16 cellular contexts compared by ENCODE assay signal in genomic region chr16:57054338-57054737, GRCh38. TPM values are rescaled to one million over a fixed set of nuclear protein-coding genes. Genes with fewer than 3 reads are reported as not detected.
A peak's percentile ranks its signal among the peaks of the same experiment; 100 is the strongest.
DNase-seq lines count a peak whose midpoint lies in the region; ATAC-seq, FAIRE-seq and TF ChIP-seq lines count a peak whose summit lies in the region.
"Had no signal": no experiment of that assay in that cellular context is flagged by ENCODE, and none has a peak within 500 bp of the region (broad histone marks: within the 10 kb centered on the region; RNA-seq: fewer than 3 reads in every experiment).

No MANE protein-coding gene starts in this region.

- no peak overlapping the region for H3K4me3 Mint-ChIP-seq in activated T-cell treated with anti-CD3 and anti-CD28 coated beads, Interleukin-2, amount 50 U/mL, for 24 hours
- H3K4me3 Mint-ChIP-seq in activated T-cell treated with anti-CD3 and anti-CD28 coated beads, Interleukin-2, amount 50 U/mL, for 4 hours, result no peak overlapping the region
- H3K4me3 Mint-ChIP-seq in activated T-helper 17 cell treated with anti-CD3 and anti-CD28 coated beads, Interleukin-2, amount 50 U/mL, for 72 hours, result no peak overlapping the region
- no peak overlapping the region for H3K4me3 Mint-ChIP-seq in activated T-helper 1 cell treated with anti-CD3 and anti-CD28 coated beads, Interleukin-12 subunit alpha, Interleukin-12 subunit beta, Interleukin-2, Interleukin-4 antibody, amounts not matched to agents 30 ng/mL and 10 ng/mL and 1 ng/mL, durations not matched to agents 14 hours and 24 hours and 36 hours

- H3K36me3 Mint-ChIP-seq in activated T-cell treated with anti-CD3 and anti-CD28 coated beads, Interleukin-2, amount 50 U/mL, for 24 hours (ENCODE audit: low read depth), result peaks cover 97% of the 10 kb centered on the region
- H3K36me3 Mint-ChIP-seq in activated T-cell treated with anti-CD3 and anti-CD28 coated beads, Interleukin-2, amount 50 U/mL, for 4 hours (ENCODE audit: insufficient read depth), result peaks cover 28% of the 10 kb centered on the region
- peaks cover 98% of the 10 kb centered on the region for H3K36me3 Mint-ChIP-seq in activated T-helper 17 cell treated with anti-CD3 and anti-CD28 coated beads, Interleukin-2, amount 50 U/mL, for 72 hours (ENCODE audit: low read depth)
- peaks cover 46% of the 10 kb centered on the region for H3K36me3 Mint-ChIP-seq in activated T-helper 1 cell treated with anti-CD3 and anti-CD28 coated beads, Interleukin-12 subunit alpha, Interleukin-12 subunit beta, Interleukin-2, Interleukin-4 antibody, amounts not matched to agents 30 ng/mL and 10 ng/mL and 1 ng/mL, durations not matched to agents 14 hours and 24 hours and 36 hours (ENCODE audit: low read depth)

- no peak overlapping the region for H4K12ac ChIP-seq in trophoblast cell (ENCODE audit: low read depth, low read length)

- H3K9ac ChIP-seq in trophoblast cell (ENCODE audit: low read length), result no peak overlapping the region
- H3K9ac ChIP-seq: GM23248 had no signal

- H4K8ac ChIP-seq in trophoblast cell (ENCODE audit: low read depth, low read length), result no peak overlapping the region

- H2BK5ac ChIP-seq in trophoblast cell (ENCODE audit: low read depth, low read length, poor library complexity), result no peak overlapping the region

- H2AFZ ChIP-seq in trophoblast cell (ENCODE audit: insufficient read depth, low read length, poor library complexity), result no peak overlapping the region
- H2AFZ ChIP-seq: GM23248 had no signal

- no peak for TF ChIP-seq POLR2A in GM12891 (IDR thresholded peaks at IDR 0.05; ENCODE audit: low read depth, low read length)

- no peaks in the 10 kb centered on the region for H3K36me3 ChIP-seq in trophoblast cell (ENCODE audit: control insufficient read depth in 1 of 2, insufficient read depth in 2 of 2, low read length in 2 of 2)

- FAIRE-seq in GM12891 (lab: Jason Lieb, UNC), result no peak
- FAIRE-seq: A549, RCC 7860 had no signal

- no peak overlapping the region for H3K4me3 ChIP-seq in trophoblast cell (ENCODE audit: low read depth, low read length)
- H3K4me3 ChIP-seq: A549, GM23248 had no signal

- DNase-seq in activated T-cell treated with anti-CD3 and anti-CD28 coated beads, Interleukin-2, amount 50 U/mL, for 24 hours, result no peak
- no peak for DNase-seq in activated T-cell treated with anti-CD3 and anti-CD28 coated beads, Interleukin-2, amount 50 U/mL, for 4 hours
- DNase-seq in GM12891 (ENCODE audit: insufficient read length, low spot score) (no peak), trophoblast cell (peak; percentile 22 to 81), germinal center (ENCODE audit: low spot score) (no peak), NOMO-1 (lab: John Stamatoyannopoulos, UW; ENCODE audit: unreplicated experiment in 2 of 2) (no peak)
- DNase-seq in activated T-helper 1 cell treated with anti-CD3 and anti-CD28 coated beads, Interleukin-12 subunit alpha, Interleukin-12 subunit beta, Interleukin-2, Interleukin-4 antibody, amounts not matched to agents 30 ng/mL and 10 ng/mL and 1 ng/mL, durations not matched to agents 14 hours and 24 hours and 36 hours (ENCODE audit: low spot score), result no peak
- DNase-seq: AML-193, GM23248, NCI-H1092, NCI-H187, NCI-H774, SHP77 had no signal

- no peak overlapping the region for H4K91ac ChIP-seq in trophoblast cell (ENCODE audit: low read depth, low read length)

- no peaks in the 10 kb centered on the region for H3K27me3 Mint-ChIP-seq in activated T-cell treated with anti-CD3 and anti-CD28 coated beads, Interleukin-2, amount 50 U/mL, for 24 hours
- H3K27me3 Mint-ChIP-seq in activated T-cell treated with anti-CD3 and anti-CD28 coated beads, Interleukin-2, amount 50 U/mL, for 4 hours (ENCODE audit: low read depth), result no peaks in the 10 kb centered on the region
- H3K27me3 Mint-ChIP-seq in activated T-helper 17 cell treated with anti-CD3 and anti-CD28 coated beads, Interleukin-2, amount 50 U/mL, for 72 hours, result no peaks in the 10 kb centered on the region
- no peaks in the 10 kb centered on the region for H3K27me3 Mint-ChIP-seq in activated T-helper 1 cell treated with anti-CD3 and anti-CD28 coated beads, Interleukin-12 subunit alpha, Interleukin-12 subunit beta, Interleukin-2, Interleukin-4 antibody, amounts not matched to agents 30 ng/mL and 10 ng/mL and 1 ng/mL, durations not matched to agents 14 hours and 24 hours and 36 hours (ENCODE audit: insufficient read depth)

- H2BK12ac ChIP-seq in trophoblast cell (ENCODE audit: low read length), result no peak overlapping the region

- no CpG with 5 or more reads among the region's 5 CpGs for WGBS in trophoblast cell (ENCODE audit: extremely low coverage, insufficient coverage, insufficient read length)

- H3K79me2 ChIP-seq in trophoblast cell (ENCODE audit: control insufficient read depth, insufficient read depth, low read length, poor library complexity), result no peaks in the 10 kb centered on the region

- H3K14ac ChIP-seq in trophoblast cell (ENCODE audit: low read length), result no peak overlapping the region

- no peaks in the 10 kb centered on the region for H3K79me1 ChIP-seq in trophoblast cell (ENCODE audit: low read length)

- H3K4me2 ChIP-seq in trophoblast cell (ENCODE audit: low read length), result no peak overlapping the region
- H3K4me2 ChIP-seq: A549 had no signal

- peak overlapping the region; percentile 91 for H3K27ac Mint-ChIP-seq in activated T-cell treated with anti-CD3 and anti-CD28 coated beads, Interleukin-2, amount 50 U/mL, for 24 hours
- H3K27ac Mint-ChIP-seq in activated T-helper 17 cell treated with anti-CD3 and anti-CD28 coated beads, Interleukin-2, amount 50 U/mL, for 72 hours, result peak overlapping the region; percentile 91
- H3K27ac Mint-ChIP-seq in activated T-helper 1 cell treated with anti-CD3 and anti-CD28 coated beads, Interleukin-12 subunit alpha, Interleukin-12 subunit beta, Interleukin-2, Interleukin-4 antibody, amounts not matched to agents 30 ng/mL and 10 ng/mL and 1 ng/mL, durations not matched to agents 14 hours and 24 hours and 36 hours, result no peak overlapping the region

- no peaks in the 10 kb centered on the region for H3K9me3 Mint-ChIP-seq in activated T-cell treated with anti-CD3 and anti-CD28 coated beads, Interleukin-2, amount 50 U/mL, for 24 hours
- no peaks in the 10 kb centered on the region for H3K9me3 Mint-ChIP-seq in activated T-cell treated with anti-CD3 and anti-CD28 coated beads, Interleukin-2, amount 50 U/mL, for 4 hours
- H3K9me3 Mint-ChIP-seq in activated T-helper 17 cell treated with anti-CD3 and anti-CD28 coated beads, Interleukin-2, amount 50 U/mL, for 72 hours, result no peaks in the 10 kb centered on the region
- H3K9me3 Mint-ChIP-seq in activated T-helper 1 cell treated with anti-CD3 and anti-CD28 coated beads, Interleukin-12 subunit alpha, Interleukin-12 subunit beta, Interleukin-2, Interleukin-4 antibody, amounts not matched to agents 30 ng/mL and 10 ng/mL and 1 ng/mL, durations not matched to agents 14 hours and 24 hours and 36 hours, result no peaks in the 10 kb centered on the region

- H3K4me1 ChIP-seq in trophoblast cell (ENCODE audit: control insufficient read depth in 1 of 2, insufficient read depth in 2 of 2, low read length in 2 of 2), result no peaks in the 10 kb centered on the region
- H3K4me1 ChIP-seq: A549 had no signal

- no peak overlapping the region for H2BK120ac ChIP-seq in trophoblast cell (ENCODE audit: insufficient read depth, low read length, poor library complexity)

- no peak overlapping the region for H3K27ac ChIP-seq in trophoblast cell (ENCODE audit: low read depth, low read length)
- H3K27ac ChIP-seq: A549, GM23248 had no signal

- no peaks in the 10 kb centered on the region for H3K27me3 ChIP-seq in trophoblast cell (ENCODE audit: insufficient read depth, low read length)

- no peak for ATAC-seq in activated T-cell treated with anti-CD3 and anti-CD28 coated beads, Interleukin-2, amount 50 U/mL, for 4 hours
- no peak for ATAC-seq in activated T-helper 17 cell treated with anti-CD3 and anti-CD28 coated beads, Interleukin-2, amount 50 U/mL, for 72 hours (replicated peaks)
- ATAC-seq: A549 had no signal

- H3K4me1 Mint-ChIP-seq in activated T-cell treated with anti-CD3 and anti-CD28 coated beads, Interleukin-2, amount 50 U/mL, for 24 hours (ENCODE audit: low read depth), result peaks cover 47% of the 10 kb centered on the region
- H3K4me1 Mint-ChIP-seq in activated T-cell treated with anti-CD3 and anti-CD28 coated beads, Interleukin-2, amount 50 U/mL, for 4 hours (ENCODE audit: low read depth), result peaks cover 18% of the 10 kb centered on the region
- H3K4me1 Mint-ChIP-seq in activated T-helper 17 cell treated with anti-CD3 and anti-CD28 coated beads, Interleukin-2, amount 50 U/mL, for 72 hours, result peaks cover 15% of the 10 kb centered on the region
- H3K4me1 Mint-ChIP-seq in activated T-helper 1 cell treated with anti-CD3 and anti-CD28 coated beads, Interleukin-12 subunit alpha, Interleukin-12 subunit beta, Interleukin-2, Interleukin-4 antibody, amounts not matched to agents 30 ng/mL and 10 ng/mL and 1 ng/mL, durations not matched to agents 14 hours and 24 hours and 36 hours (ENCODE audit: low read depth), result peaks cover 25% of the 10 kb centered on the region

- no peak overlapping the region for H3K18ac ChIP-seq in trophoblast cell (ENCODE audit: low read length)

- no peak overlapping the region for H3K4ac ChIP-seq in trophoblast cell (ENCODE audit: low read depth, low read length)

- no peak overlapping the region for H2AK5ac ChIP-seq in trophoblast cell (ENCODE audit: low read length)

- peaks cover 1% of the 10 kb centered on the region for H3K9me3 ChIP-seq in trophoblast cell (ENCODE audit: insufficient read depth, low read depth, low read length)
- H3K9me3 ChIP-seq: A549 had no signal

- intact Hi-C loops in activated T-helper 1 cell treated with anti-CD3 and anti-CD28 coated beads, Interleukin-12 subunit alpha, Interleukin-12 subunit beta, Interleukin-2, Interleukin-4 antibody, amounts not matched to agents 30 ng/mL and 10 ng/mL and 1 ng/mL, durations not matched to agents 14 hours and 24 hours and 36 hours (cut with micrococcal nuclease), result no loop called here

- H3K23ac ChIP-seq in trophoblast cell (ENCODE audit: low read length), result no peak overlapping the region

TF ChIP-seq in GM12891, 5 proteins besides CTCF, POLR2A, EP300 and RAD21:
- TF ChIP-seq PAX5 (IDR thresholded peaks at IDR 0.05; ENCODE audit: insufficient read depth, low read length, severe bottlenecking), result no peak
- TF ChIP-seq SPI1 (IDR thresholded peaks at IDR 0.05; ENCODE audit: low read depth, low read length), result 0 out of 2 replicates have a peak, but pooled peaks have one; percentile 14

RNA-seq across cellular contexts. Expression of gene CPNE2, which starts 38.0 kb away (rescaled TPM):
- 1 to 10 TPM; 2.4 to 4.0 (median 2.9) TPM for total RNA-seq in activated T-cell treated with anti-CD3 and anti-CD28 coated beads, Interleukin-2, amount 50 U/mL, for 4 hours
- 13.0 TPM for polyA plus RNA-seq in GM12891 (2012; ENCODE audit: low read depth, missing spikeins)
- total RNA-seq in activated T-helper 17 cell treated with anti-CD3 and anti-CD28 coated beads, Interleukin-2, amount 50 U/mL, for 72 hours, result 1 to 10 TPM; 3.8 to 4.4 TPM
- 76.8 and 79.1 TPM in 2 replicates for polyA plus RNA-seq in trophoblast cell (2013)
- total RNA-seq in activated T-helper 1 cell treated with anti-CD3 and anti-CD28 coated beads, Interleukin-12 subunit alpha, Interleukin-12 subunit beta, Interleukin-2, Interleukin-4 antibody, amounts not matched to agents 30 ng/mL and 10 ng/mL and 1 ng/mL, durations not matched to agents 14 hours and 24 hours and 36 hours, result 3.7 and 4.6 TPM in 2 replicates

Comparison
In these comparisons a context has a peak if more than half of its experiments do, and no peak if none do; other contexts are left out.
1. DNase-seq: peak in trophoblast cell (2 of 2); none in activated T-cell treated with anti-CD3 and anti-CD28 coated beads, Interleukin-2, amount 50 U/mL, for 24 hours (single experiment), activated T-cell treated with anti-CD3 and anti-CD28 coated beads, Interleukin-2, amount 50 U/mL, for 4 hours (single experiment), GM12891 (single experiment), germinal center (single experiment), NOMO-1 (0 of 2) and activated T-helper 1 cell treated with anti-CD3 and anti-CD28 coated beads, Interleukin-12 subunit alpha, Interleukin-12 subunit beta, Interleukin-2, Interleukin-4 antibody, amounts not matched to agents 30 ng/mL and 10 ng/mL and 1 ng/mL, durations not matched to agents 14 hours and 24 hours and 36 hours (single experiment).